8 cellular contexts compared by ENCODE assay signal in genomic region chr14:64703393-64704144, GRCh38. TPM values are rescaled to one million over a fixed set of nuclear protein-coding genes. Genes with fewer than 3 reads are reported as not detected.
DNase-seq lines count a peak whose midpoint lies in the region; ATAC-seq and TF ChIP-seq lines count a peak whose summit lies in the region.

No MANE protein-coding gene starts in this region.

- peaks cover 0 to 5% (median 0%) of the 10 kb centered on the region in 7 donors for H3K9me3 Mint-ChIP-seq in naive B cell

- TF ChIP-seq CTCF in choroid plexus epithelial cell (conservative IDR thresholded peaks at IDR 0.05; ENCODE audit: low read depth, low read length) = no peak

- DNase-seq in ACHN (peak; percentile 21), choroid plexus epithelial cell (ENCODE audit: low read depth) (no peak), naive B cell (no peak), mesenteric fat pad (ENCODE audit: low spot score) (no peak), RKO (ENCODE audit: low spot score) (no peak)
- DNase-seq in stimulated activated CD4-positive, alpha-beta T cell treated with anti-CD3 and anti-CD28 coated beads, Interleukin-2, amount 100 ng/mL, for 48 hours = no peak

- H3K4me1 ChIP-seq in HUES64 (ENCODE audit: insufficient read depth, low read length) = peaks cover 67% of the 10 kb centered on the region

- H3K4me3 ChIP-seq in HUES64 (ENCODE audit: low read length) = peak overlapping the region; percentile 83
- peak overlapping the region; percentile 75 for H3K4me3 ChIP-seq in choroid plexus epithelial cell (ENCODE audit: low read depth, low read length)

- H3K27me3 Mint-ChIP-seq in naive B cell = peaks cover 38 to 60% (median 51%) of the 10 kb centered on the region in 3 donors

- in situ Hi-C loops in ACHN (cut with HindIII; ENCODE audit: low pct_ligation_motif_present, low pct_unique_long_range_greater_than_20kb, low sequenced_read_pairs) = no loop called here

- H3K4me3 Mint-ChIP-seq in naive B cell = peak overlapping the region; percentile 58 to 84 (median 69)

- peak overlapping the region; percentile 76 for H3K27ac ChIP-seq in HUES64 (ENCODE audit: low read depth, low read length)

- H3K27me3 ChIP-seq in HUES64 (ENCODE audit: insufficient read depth, low read length) = peaks cover 18% of the 10 kb centered on the region; the same call in 1 of the 2 replicates

- no peaks in the 10 kb centered on the region for H3K36me3 ChIP-seq in HUES64 (ENCODE audit: insufficient read depth, low read length)

- H3K27ac Mint-ChIP-seq in naive B cell = peak overlapping the region in 1 of 6 donors; percentile 1

- WGBS in HUES64 = under 1% methylated on average over 25 of the region's 26 CpGs

- no peaks in the 10 kb centered on the region for H3K36me3 Mint-ChIP-seq in naive B cell

- no peaks in the 10 kb centered on the region for H3K9me3 ChIP-seq in HUES64 (ENCODE audit: insufficient read depth, low read depth, low read length)

- ATAC-seq in naive B cell (ENCODE audit: low read depth in 2 of 2) = no peak
- no peak for ATAC-seq in HG02840 (IDR thresholded peaks at IDR 0.05; ENCODE audit: low FRiP score, unreplicated experiment)

- H3K9ac ChIP-seq in HUES64 (ENCODE audit: low read depth, low read length) = peak overlapping the region; percentile 73

- H3K4me1 Mint-ChIP-seq in naive B cell = peaks cover 25 to 47% (median 36%) of the 10 kb centered on the region in 3 donors

RNA-seq across cellular contexts. Expression of gene PLEKHG3, which starts 0.7 kb away (rescaled TPM):
- 32.9 TPM for polyA plus RNA-seq in HUES64 (2013, experiment 1 of 2)
- polyA plus RNA-seq in HUES64 (2013, experiment 2 of 2) = 23.8 TPM
- polyA plus RNA-seq in naive B cell (ENCODE audit: low read depth in 6 of 6) = not detected
- total RNA-seq in mesenteric fat pad = 35.6 TPM
